Comparison of ENCODE assay signal across 8 cellular contexts in genomic region chr1:182614796-182615451, GRCh38. TPM values are rescaled to one million over a fixed set of nuclear protein-coding genes. Genes with fewer than 3 reads are reported as not detected.
A peak's percentile ranks its signal among the peaks of the same experiment; 100 is the strongest.
DNase-seq lines count a peak whose midpoint lies in the region; ATAC-seq and TF ChIP-seq lines count a peak whose summit lies in the region.

No MANE protein-coding gene starts in this region.

- no peak overlapping the region for H3K27ac ChIP-seq in CD4-positive, CD25-positive, alpha-beta regulatory T cell (ENCODE audit: insufficient read depth, low read length, poor library complexity, severe bottlenecking)
- H3K27ac ChIP-seq in HL-60 (replicated peaks), result 0 out of 2 replicates have a peak overlapping the region, but pooled peaks have one; percentile 12

- H3K9me3 Mint-ChIP-seq in CD4-positive, CD25-positive, alpha-beta regulatory T cell, result peaks cover 0 to 2% (median 0%) of the 10 kb centered on the region in 7 donors
- H3K9me3 Mint-ChIP-seq in activated naive CD4-positive, alpha-beta T cell treated with anti-CD3 and anti-CD28 coated beads, Interleukin-2, amount 50 U/mL, for 72 hours, result peaks cover 0 to 4% of the 10 kb centered on the region in 2 donors

- peak in 2 of 3 donors; percentile 35 to 60 for DNase-seq in CD4-positive, CD25-positive, alpha-beta regulatory T cell
- DNase-seq in HL-60 (ENCODE audit: low read depth in 1 of 2, low spot score in 1 of 2) (peak; percentile 44 to 52), SHP77 treated with DMSO at 0.1 percent for 48 hours (lab: John Stamatoyannopoulos, UW) (peak; percentile 70), glomerular visceral epithelial cell (ENCODE audit: extremely low spot score) (peak; percentile 78), occipital lobe (lab: John Stamatoyannopoulos, UW) (peak; percentile 62), ureter (ENCODE audit: low spot score) (peak; percentile 82)
- peak; percentile 50 to 84 for DNase-seq in activated naive CD4-positive, alpha-beta T cell treated with anti-CD3 and anti-CD28 coated beads, Interleukin-2, amount 50 U/mL, for 72 hours (ENCODE audit: low spot score in 2 of 2)

- no peaks in the 10 kb centered on the region for H3K9me3 ChIP-seq in CD4-positive, CD25-positive, alpha-beta regulatory T cell (ENCODE audit: control insufficient read depth in 2 of 2, low read length in 2 of 2)

- peak overlapping the region; percentile 52 to 91 (median 83) for H3K27ac Mint-ChIP-seq in CD4-positive, CD25-positive, alpha-beta regulatory T cell
- peak overlapping the region; percentile 80 to 99 for H3K27ac Mint-ChIP-seq in activated naive CD4-positive, alpha-beta T cell treated with anti-CD3 and anti-CD28 coated beads, Interleukin-2, amount 50 U/mL, for 72 hours

- H3K27me3 Mint-ChIP-seq in CD4-positive, CD25-positive, alpha-beta regulatory T cell, result peaks cover 29% of the 10 kb centered on the region

- H3K36me3 Mint-ChIP-seq in CD4-positive, CD25-positive, alpha-beta regulatory T cell, result peaks cover 4% of the 10 kb centered on the region
- H3K36me3 Mint-ChIP-seq in activated naive CD4-positive, alpha-beta T cell treated with anti-CD3 and anti-CD28 coated beads, Interleukin-2, amount 50 U/mL, for 72 hours, result peaks cover 5 to 7% of the 10 kb centered on the region in 2 donors

- H3K4me3 Mint-ChIP-seq in CD4-positive, CD25-positive, alpha-beta regulatory T cell, result peak overlapping the region; percentile 86 to 90 (median 88)

- H3K4me3 ChIP-seq in CD4-positive, CD25-positive, alpha-beta regulatory T cell (ENCODE audit: low read depth, low read length), result peak overlapping the region; percentile 94
- H3K4me3 ChIP-seq in HL-60 (replicated peaks; ENCODE audit: insufficient read depth, low read length), result peak overlapping the region; percentile 39

- ATAC-seq in CD4-positive, CD25-positive, alpha-beta regulatory T cell (ENCODE audit: low read depth in 2 of 2), result peak; percentile 25 to 29
- ATAC-seq in GM19397 (IDR thresholded peaks at IDR 0.05; ENCODE audit: unreplicated experiment), result peak; percentile 39
- peak; percentile 17 to 45 for ATAC-seq in activated naive CD4-positive, alpha-beta T cell treated with anti-CD3 and anti-CD28 coated beads, Interleukin-2, amount 50 U/mL, for 72 hours

- no peaks in the 10 kb centered on the region for H3K27me3 ChIP-seq in CD4-positive, CD25-positive, alpha-beta regulatory T cell (ENCODE audit: control insufficient read depth, insufficient read depth, low read length)
- H3K27me3 ChIP-seq in HL-60 (ENCODE audit: insufficient read depth, poor library complexity, severe bottlenecking), result no peaks in the 10 kb centered on the region

- peaks cover 33% of the 10 kb centered on the region for H3K4me1 ChIP-seq in CD4-positive, CD25-positive, alpha-beta regulatory T cell (ENCODE audit: control insufficient read depth, insufficient read depth, low read length, poor library complexity, severe bottlenecking)

- H3K4me1 Mint-ChIP-seq in CD4-positive, CD25-positive, alpha-beta regulatory T cell, result peaks cover 17 to 37% (median 27%) of the 10 kb centered on the region in 4 donors

- no peak for TF ChIP-seq CTCF in HL-60 (IDR thresholded peaks at IDR 0.05; ENCODE audit: insufficient read depth, low read length)

- no peaks in the 10 kb centered on the region for H3K36me3 ChIP-seq in CD4-positive, CD25-positive, alpha-beta regulatory T cell (ENCODE audit: control insufficient read depth, insufficient read depth, low read length)

RNA-seq across cellular contexts. Expression of gene RGS16, which starts 10.7 kb away (rescaled TPM):
- total RNA-seq in CD4-positive, CD25-positive, alpha-beta regulatory T cell, result 16.6 TPM
- polyA plus RNA-seq in CD4-positive, CD25-positive, alpha-beta regulatory T cell, result 1 to 10 TPM in 1 of 4 donors, under 1 TPM in 3; 0.34 to 1.2 (median 0.46) TPM
- total RNA-seq in activated naive CD4-positive, alpha-beta T cell treated with anti-CD3 and anti-CD28 coated beads, Interleukin-2, amount 50 U/mL, for 72 hours, result 10 to 100 TPM; 36.0 to 64.5 TPM
- total RNA-seq in occipital lobe (1.6 TPM), ureter (22.4 TPM)

RNA-seq across cellular contexts. Expression of gene RNASEL, which starts 25.9 kb away (rescaled TPM):
- 9.1 TPM for total RNA-seq in CD4-positive, CD25-positive, alpha-beta regulatory T cell
- 10 to 100 TPM in 2 of 4 donors, 1 to 10 TPM in 2; 6.2 to 10.5 (median 9.0) TPM for polyA plus RNA-seq in CD4-positive, CD25-positive, alpha-beta regulatory T cell
- total RNA-seq in activated naive CD4-positive, alpha-beta T cell treated with anti-CD3 and anti-CD28 coated beads, Interleukin-2, amount 50 U/mL, for 72 hours, result 1 to 10 TPM; 3.6 to 5.2 TPM
- 4.1 TPM for total RNA-seq in occipital lobe
- total RNA-seq in ureter, result 15.0 TPM
